8 cellular contexts compared by ENCODE assay signal in genomic region chr4:147550626-147551250, GRCh38.
DNase-seq lines count a peak whose midpoint lies in the region; ATAC-seq and TF ChIP-seq lines count a peak whose summit lies in the region.

No MANE protein-coding gene starts in this region.

- no peaks in the 10 kb centered on the region for H3K36me3 ChIP-seq in gastrocnemius medialis

- H3K9me3 ChIP-seq in gastrocnemius medialis: no peaks in the 10 kb centered on the region

- intact Hi-C loops in gastrocnemius medialis (cut with DNase I; ENCODE audit: low total_unique reads): no loop called here

- H3K27me3 ChIP-seq in gastrocnemius medialis: no peaks in the 10 kb centered on the region

- no peak for TF ChIP-seq CTCF in gastrocnemius medialis (IDR thresholded peaks at IDR 0.05 in 4 of 5, conservative IDR thresholded peaks at IDR 0.05 in 1 of 5)

- H3K4me3 ChIP-seq in GM08714 (ENCODE audit: low read length): peak overlapping the region; percentile 37; the same call in 1 of the 2 replicates
- peak overlapping the region in 1 of 4 donors; percentile 19 for H3K4me3 ChIP-seq in gastrocnemius medialis

- no peak overlapping the region for H3K27ac ChIP-seq in substantia nigra (ENCODE audit: low read depth, low read length, poor library complexity, severe bottlenecking)
- H3K27ac ChIP-seq in gastrocnemius medialis: no peak overlapping the region

- TF ChIP-seq POLR2A in gastrocnemius medialis (IDR thresholded peaks at IDR 0.05): no peak

- in situ Hi-C loops in KBM-7 (cut with MboI; ENCODE audit: low pct_unique_long_range_greater_than_20kb, low sequenced_read_pairs) (no loop called here), gastrocnemius medialis (cut with MboI; ENCODE audit: low sequenced_read_pairs in 4 of 4) (no loop called here)

- peak; percentile 99 for DNase-seq in LHCN-M2 (ENCODE audit: low read depth)
- DNase-seq in glomerular visceral epithelial cell (ENCODE audit: extremely low spot score): peak; percentile 8
- no peak for DNase-seq in KBM-7
- DNase-seq in substantia nigra (lab: John Stamatoyannopoulos, UW): no peak
- no peak for DNase-seq in gastrocnemius medialis
- no peak for DNase-seq in activated T-cell treated with anti-CD3 and anti-CD28 coated beads for 4 hours

- no peaks in the 10 kb centered on the region for H3K4me1 ChIP-seq in gastrocnemius medialis

- ATAC-seq in GM21390 (IDR thresholded peaks at IDR 0.05; ENCODE audit: unreplicated experiment) (peak; percentile 55), gastrocnemius medialis (no peak)

Comparison
In these comparisons a context has a peak if more than half of its experiments do, and no peak if none do; other contexts are left out.
1. DNase-seq: peak in LHCN-M2 (single experiment) and glomerular visceral epithelial cell (single experiment); none in KBM-7 (single experiment), substantia nigra (0 of 49), gastrocnemius medialis (0 of 2) and activated T-cell treated with anti-CD3 and anti-CD28 coated beads for 4 hours (single experiment).